8 cellular contexts compared by ENCODE assay signal in the genomic region with DNA sequence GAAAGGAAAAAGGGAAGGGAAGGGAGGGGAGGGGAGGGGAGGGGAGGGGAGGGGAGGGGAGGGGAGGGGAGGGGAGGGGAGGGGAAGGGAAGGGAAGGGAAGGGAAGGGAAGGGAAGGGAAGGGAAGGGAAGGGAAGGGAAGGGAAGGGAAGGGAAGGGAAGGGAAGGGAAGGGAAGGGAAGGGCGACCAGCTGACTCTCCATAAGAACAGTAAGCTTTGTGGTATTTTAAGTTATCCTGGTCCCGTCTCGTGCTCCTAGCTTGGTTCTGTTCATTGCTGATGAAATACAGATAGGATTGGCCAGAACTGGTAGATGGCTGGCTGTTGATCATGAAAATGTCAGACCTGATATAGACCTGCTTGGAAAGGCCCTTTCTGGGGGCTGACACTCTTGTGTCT. TPM values are rescaled to one million over a fixed set of nuclear protein-coding genes. Genes with fewer than 3 reads are reported as not detected.
"Had no signal": no experiment of that assay in that cellular context is flagged by ENCODE, and none has a peak within 500 bp of the region (broad histone marks: within the 10 kb centered on the region; RNA-seq: fewer than 3 reads in every experiment).

No MANE protein-coding gene starts in this region.

RNA-seq across cellular contexts. Expression of gene SSX1, which starts 25.5 kb away (rescaled TPM):
- total RNA-seq: OCI-LY7, PC-3, PC-9, Peyer's patch, Right ventricle myocardium inferior, Right ventricle myocardium superior, SJCRH30, SJSA1 had no signal
